Comparison of ENCODE assay signal across 8 cellular contexts in genomic region chr16:29318575-29318974, GRCh38.
A peak's percentile ranks its signal among the peaks of the same experiment; 100 is the strongest.
DNase-seq lines count a peak whose midpoint lies in the region; ATAC-seq lines count a peak whose summit lies in the region.
"Not testable (repeated sequence)": the region's sequence is repeated elsewhere in the genome, so short reads cannot be mapped to it uniquely, and the experiment has no call there.

No MANE protein-coding gene starts in this region.

- not testable (repeated sequence) for H3K36me3 ChIP-seq in ectodermal cell (ENCODE audit: control insufficient read depth, insufficient read depth, low read length); neuronal stem cell (replicated peaks in 1 of 2; ENCODE audit: control insufficient read depth in 2 of 2, insufficient read depth in 2 of 2, low read length in 2 of 2)

- peak; percentile 45 for DNase-seq in AG20443 (ENCODE audit: low spot score)
- peak; percentile 26 for DNase-seq in HS-5 (ENCODE audit: low read depth)
- DNase-seq in RPMI8226 = peak; percentile 41
- peak in 1 of 2 donors; percentile 21 for DNase-seq in activated T-cell treated with anti-CD3 and anti-CD28 coated beads, Interleukin-2, amount 50 U/mL, for 72 hours
- DNase-seq in right cardiac atrium = peak in 2 of 3 donors; percentile 74 to 78
- DNase-seq in neuronal stem cell (ENCODE audit: low spot score) = peak; percentile 20
- DNase-seq in stromal cell of bone marrow (ENCODE audit: low read depth) = peak; percentile 68

- H3K27ac Mint-ChIP-seq in activated T-cell treated with anti-CD3 and anti-CD28 coated beads, Interleukin-2, amount 50 U/mL, for 72 hours = not testable (repeated sequence)

- H3K4ac ChIP-seq in neuronal stem cell (ENCODE audit: low read length) = not testable (repeated sequence)

- H2BK15ac ChIP-seq in neuronal stem cell (ENCODE audit: low read length) = not testable (repeated sequence)

- not testable (repeated sequence) for H3K9ac ChIP-seq in neuronal stem cell (ENCODE audit: low read depth, low read length, poor library complexity)

- H3K4me1 ChIP-seq in ectodermal cell (ENCODE audit: control insufficient read depth, insufficient read depth, low read length) (peaks cover 37% of the 10 kb centered on the region), neuronal stem cell (ENCODE audit: control insufficient read depth in 2 of 2, insufficient read depth in 1 of 2, low read depth in 1 of 2, low read length in 2 of 2) (peaks cover 26 to 59% of the 10 kb centered on the region in 2 donors)
- not testable (repeated sequence) for H3K4me1 ChIP-seq in right cardiac atrium (ENCODE audit: control insufficient read depth, insufficient read depth, low read length)

- H2BK5ac ChIP-seq in neuronal stem cell (ENCODE audit: low read length) = not testable (repeated sequence)

- not testable (repeated sequence) for H3K4me3 ChIP-seq in ectodermal cell (ENCODE audit: insufficient read depth, low read depth, low read length); right cardiac atrium (ENCODE audit: low read length); neuronal stem cell (ENCODE audit: low read length in 2 of 2)

- peak overlapping the region; percentile 66 for H2AFZ ChIP-seq in neuronal stem cell (ENCODE audit: low read length)

- not testable (repeated sequence) for H3K79me1 ChIP-seq in neuronal stem cell (ENCODE audit: low read depth, low read length)

- not testable (repeated sequence) for H3K4me2 ChIP-seq in neuronal stem cell (ENCODE audit: insufficient read depth, low read length, poor library complexity, severe bottlenecking)

- H2BK120ac ChIP-seq in neuronal stem cell (ENCODE audit: low read depth, low read length) = not testable (repeated sequence)

- peak overlapping the region in 1 of 2 donors; percentile 42 for H3K4me3 Mint-ChIP-seq in activated T-cell treated with anti-CD3 and anti-CD28 coated beads, Interleukin-2, amount 50 U/mL, for 72 hours

- H3K14ac ChIP-seq in neuronal stem cell (ENCODE audit: low read length) = not testable (repeated sequence)

- ATAC-seq in activated T-cell treated with anti-CD3 and anti-CD28 coated beads, Interleukin-2, amount 50 U/mL, for 72 hours (replicated peaks in 1 of 2) = peak; percentile 71 to 85
- ATAC-seq in right cardiac atrium = peak; percentile 72 to 87

- H3K9me3 ChIP-seq in ectodermal cell (ENCODE audit: control insufficient read depth, low read length); right cardiac atrium (ENCODE audit: control insufficient read depth, low read length); neuronal stem cell (replicated peaks in 1 of 2; ENCODE audit: control insufficient read depth in 2 of 2, insufficient read depth in 1 of 2, low read depth in 1 of 2, low read length in 2 of 2): not testable (repeated sequence)

- not testable (repeated sequence) for H3K18ac ChIP-seq in neuronal stem cell (ENCODE audit: low read length)

- H3K36me3 Mint-ChIP-seq in activated T-cell treated with anti-CD3 and anti-CD28 coated beads, Interleukin-2, amount 50 U/mL, for 72 hours (ENCODE audit: insufficient read depth in 2 of 2) = not testable (repeated sequence)

- H3K27me3 Mint-ChIP-seq in activated T-cell treated with anti-CD3 and anti-CD28 coated beads, Interleukin-2, amount 50 U/mL, for 72 hours (ENCODE audit: low read depth) = not testable (repeated sequence)

- not testable (repeated sequence) for H2BK12ac ChIP-seq in neuronal stem cell (ENCODE audit: low read length)

- H2AK5ac ChIP-seq in neuronal stem cell (ENCODE audit: low read depth, low read length) = not testable (repeated sequence)

- not testable (repeated sequence) for H3K23ac ChIP-seq in neuronal stem cell (ENCODE audit: low read depth, low read length, poor library complexity)

- intact Hi-C loops in right cardiac atrium (cut with DNase I) = not testable (repeated sequence)

- not testable (repeated sequence) for H3K27me3 ChIP-seq in ectodermal cell (ENCODE audit: control insufficient read depth, insufficient read depth, low read length, poor library complexity, severe bottlenecking); right cardiac atrium (ENCODE audit: control insufficient read depth, insufficient read depth); neuronal stem cell (ENCODE audit: control insufficient read depth in 3 of 3, insufficient read depth in 3 of 3, low read depth in 1 of 3, low read length in 3 of 3)

- H3K9me3 Mint-ChIP-seq in activated T-cell treated with anti-CD3 and anti-CD28 coated beads, Interleukin-2, amount 50 U/mL, for 72 hours = not testable (repeated sequence)

- peaks cover 13% of the 10 kb centered on the region for H3K4me1 Mint-ChIP-seq in activated T-cell treated with anti-CD3 and anti-CD28 coated beads, Interleukin-2, amount 50 U/mL, for 72 hours (ENCODE audit: low read depth)

- WGBS in ectodermal cell, 2 experiments = 27 to 35% methylated on average over 9 of the region's 9 CpGs
- 36% methylated on average over 9 of the region's 9 CpGs for WGBS in right cardiac atrium
- WGBS in neuronal stem cell (ENCODE audit: extremely low coverage in 2 of 2, insufficient read length in 2 of 2, insufficient replicate concordance in 1 of 2), 2 donors = no CpG with 5 or more reads among the region's 9 CpGs

- not testable (repeated sequence) for H4K8ac ChIP-seq in neuronal stem cell (ENCODE audit: low read depth, low read length)

- H3K27ac ChIP-seq in ectodermal cell (ENCODE audit: insufficient read depth, low read depth, low read length, poor library complexity, severe bottlenecking) = peak overlapping the region; percentile 36
- H3K27ac ChIP-seq in right cardiac atrium (ENCODE audit: low read length); neuronal stem cell (replicated peaks; ENCODE audit: low read length): not testable (repeated sequence)

- H4K91ac ChIP-seq in neuronal stem cell (ENCODE audit: low read depth, low read length, poor library complexity) = not testable (repeated sequence)
